In genomic region chr17:4559139-4559791, GRCh38 we compare ENCODE assay signal across 26 cellular contexts. TPM values are rescaled to one million over a fixed set of nuclear protein-coding genes. Genes with fewer than 3 reads are reported as not detected.
DNase-seq lines count a peak whose midpoint lies in the region; ATAC-seq, FAIRE-seq and TF ChIP-seq lines count a peak whose summit lies in the region.
"Had no signal": no experiment of that assay in that cellular context is flagged by ENCODE, and none has a peak within 500 bp of the region (broad histone marks: within the 10 kb centered on the region; RNA-seq: fewer than 3 reads in every experiment).

No MANE protein-coding gene starts in this region.

- H3K79me1 ChIP-seq in H1 (ENCODE audit: low read depth, low read length) = peaks cover 5% of the 10 kb centered on the region; the same call in 1 of the 2 replicates

- TF ChIP-seq CTCF in left ventricle myocardium inferior (IDR thresholded peaks at IDR 0.05; ENCODE audit: borderline replicate concordance) = no peak
- no peak for TF ChIP-seq CTCF in H1 (IDR thresholded peaks at IDR 0.05; ENCODE audit: control extremely low read depth in 1 of 3, insufficient read depth in 1 of 3, low read depth in 1 of 3, low read length in 3 of 3)
- TF ChIP-seq CTCF in transverse colon (IDR thresholded peaks at IDR 0.05) = no peak

- H3K79me2 ChIP-seq in H1 (ENCODE audit: control insufficient read depth in 1 of 2, insufficient read depth in 2 of 2, low read length in 2 of 2) = peaks cover 0 to 9% of the 10 kb centered on the region in 2 experiments; a peak in 3 of 4 replicates

- H4K8ac ChIP-seq in H1 (ENCODE audit: extremely low read depth, insufficient read depth, low read length) = no peak overlapping the region

- H3K56ac ChIP-seq in H1 (replicated peaks; ENCODE audit: insufficient read length, low read depth, low read length) = no peak overlapping the region

- no peak overlapping the region for H4K91ac ChIP-seq in H1 (replicated peaks; ENCODE audit: insufficient read length, low read length)

- no peak overlapping the region for H3K4ac ChIP-seq in H1 (replicated peaks; ENCODE audit: insufficient read length, low read depth, low read length)

- TF ChIP-seq POLR2A in H1 (IDR thresholded peaks at IDR 0.05; ENCODE audit: control extremely low read depth in 1 of 2, low read depth in 2 of 2, low read length in 2 of 2) = no peak
- TF ChIP-seq POLR2A in transverse colon (IDR thresholded peaks at IDR 0.05) = no peak
- TF ChIP-seq POLR2A in erythroblast (IDR thresholded peaks at IDR 0.05; ENCODE audit: low read length) = no peak

- H3K4me2 ChIP-seq in H1 (ENCODE audit: insufficient read depth in 1 of 2, low read depth in 2 of 2, low read length in 2 of 2) = no peak overlapping the region
- H3K4me2 ChIP-seq: neural progenitor cell had no signal

- no peak overlapping the region for H3K23ac ChIP-seq in H1 (ENCODE audit: insufficient read length)

- DNase-seq in left ventricle myocardium superior (peak; percentile 30), left ventricle myocardium inferior (no peak), H1 (ENCODE audit: low read depth in 1 of 2, low spot score in 2 of 2) (no peak), transverse colon (peak; percentile 51), erythroblast (lab: John Stamatoyannopoulos, UW) (no peak)
- DNase-seq: activated CD4-positive, alpha-beta T cell treated with anti-CD3 and anti-CD28 coated beads, Interleukin-2, amount 10 ng/mL, durations not matched to agents 7 days and 5 days; BE2C; Caco-2; GOT3; IMR-90; midbrain; NCI-H1417; NCI-H2107; NCI-H510A had no signal

- TF ChIP-seq RAD21 in H1 (IDR thresholded peaks at IDR 0.05 in 1 of 2, conservative IDR thresholded peaks at IDR 0.05 in 1 of 2; ENCODE audit: low read depth in 2 of 2, low read length in 2 of 2) = no peak

- H2BK120ac ChIP-seq in H1 (replicated peaks; ENCODE audit: low read depth, low read length) = no peak overlapping the region

- H3K9me3 ChIP-seq in left ventricle myocardium inferior (replicated peaks) (no peaks in the 10 kb centered on the region), H1 (ENCODE audit: insufficient read depth in 2 of 2, low read depth in 1 of 2, low read length in 1 of 2) (no peaks in the 10 kb centered on the region), mucosa of stomach (ENCODE audit: control insufficient read depth, low read length) (no peaks in the 10 kb centered on the region), transverse colon (no peaks in the 10 kb centered on the region)
- H3K9me3 ChIP-seq: BE2C, Caco-2 had no signal

- FAIRE-seq in H1 (lab: Jason Lieb, UNC) = no peak
- FAIRE-seq: astrocyte had no signal

- no peaks in the 10 kb centered on the region for H4K20me1 ChIP-seq in H1 (replicated peaks in 1 of 2; ENCODE audit: control insufficient read depth in 1 of 2, insufficient read depth in 2 of 2, low read length in 2 of 2)

- H2AFZ ChIP-seq in H1 (ENCODE audit: low read length) = no peak overlapping the region
- H2AFZ ChIP-seq: neural progenitor cell had no signal

- TF ChIP-seq EP300 in H1 (IDR thresholded peaks at IDR 0.05; ENCODE audit: borderline replicate concordance in 1 of 2, low read depth in 2 of 2, low read length in 2 of 2) (no peak), transverse colon (IDR thresholded peaks at IDR 0.05; ENCODE audit: low read depth) (no peak)

- peaks cover 11% of the 10 kb centered on the region; the same call in 1 of the 2 replicates for H3K23me2 ChIP-seq in H1 (ENCODE audit: low read depth, low read length)

- H3K36me3 ChIP-seq in left ventricle myocardium inferior = no peaks in the 10 kb centered on the region
- no peaks in the 10 kb centered on the region for H3K36me3 ChIP-seq in H1 (ENCODE audit: control insufficient read depth in 2 of 4, insufficient read depth in 4 of 4, low read length in 3 of 4)
- no peaks in the 10 kb centered on the region for H3K36me3 ChIP-seq in mucosa of stomach (ENCODE audit: control insufficient read depth, insufficient read depth, low read length)
- H3K36me3 ChIP-seq in transverse colon = no peaks in the 10 kb centered on the region
- H3K36me3 ChIP-seq: BE2C, neural progenitor cell had no signal

- no peak overlapping the region for H2BK15ac ChIP-seq in H1 (ENCODE audit: low read length)

- CTCF ChIA-PET in H1 (lab: Charles Lee; ENCODE audit: partially characterized antibody) = interaction anchor here (0.6 to 4.1 kb wide), 7 partner anchors 8 to 119 kb away, joined by 3 to 32 read pairs (median 3); no protein-coding TSS in a partner anchor

- no peak overlapping the region for H3K18ac ChIP-seq in H1 (ENCODE audit: extremely low read depth, low read length)

- no peak overlapping the region for H4K5ac ChIP-seq in H1 (ENCODE audit: insufficient read length, low read depth, low read length)

- H3K27ac ChIP-seq in left ventricle myocardium inferior (replicated peaks) (no peak overlapping the region), H1 (ENCODE audit: low read depth, low read length) (no peak overlapping the region), transverse colon (peak overlapping the region; percentile 84 to 91 (median 86))
- H3K27ac ChIP-seq: neural progenitor cell, VCaP had no signal

- WGBS in H1 (ENCODE audit: extremely low coverage in 1 of 2, insufficient coverage in 1 of 2, insufficient read length in 1 of 2, insufficient replicate concordance in 2 of 2, low coverage in 1 of 2, low lambda C conversion rate in 2 of 2, missing lambda C conversion rate in 1 of 2), 2 experiments = 95% methylated on average over 17 of the region's 17 CpGs; no CpG with 5 or more reads in 1 of the 2 experiments
- WGBS in transverse colon (ENCODE audit: low coverage in 1 of 2), 2 donors = 57 to 60% methylated on average over 1 to 11 of the region's 17 CpGs

- no peak overlapping the region for H2BK12ac ChIP-seq in H1 (ENCODE audit: low read depth, low read length)

- no peaks in the 10 kb centered on the region for H3K27me3 ChIP-seq in left ventricle myocardium inferior (ENCODE audit: low read depth)
- H3K27me3 ChIP-seq in H1 (replicated peaks in 1 of 4; ENCODE audit: control insufficient read depth in 3 of 4, extremely low read depth in 1 of 4, insufficient read depth in 3 of 4, low read length in 3 of 4) = no peaks in the 10 kb centered on the region
- H3K27me3 ChIP-seq in mucosa of stomach (ENCODE audit: control insufficient read depth, insufficient read depth, low read length) = no peaks in the 10 kb centered on the region
- H3K27me3 ChIP-seq in transverse colon = no peaks in the 10 kb centered on the region
- H3K27me3 ChIP-seq: BE2C had no signal

- peaks cover 39% of the 10 kb centered on the region for H3K4me1 ChIP-seq in left ventricle myocardium inferior
- peaks cover 7 to 15% (median 9%) of the 10 kb centered on the region in 4 experiments; a peak in 6 of 7 replicates for H3K4me1 ChIP-seq in H1 (replicated peaks in 1 of 4; ENCODE audit: control insufficient read depth in 3 of 4, insufficient read depth in 4 of 4, low read length in 3 of 4)
- H3K4me1 ChIP-seq in mucosa of stomach (ENCODE audit: control insufficient read depth, insufficient read depth, low read length) = peaks cover 37% of the 10 kb centered on the region
- peaks cover 12 to 46% (median 43%) of the 10 kb centered on the region in 4 donors for H3K4me1 ChIP-seq in transverse colon
- H3K4me1 ChIP-seq: BE2C, Caco-2 had no signal

- H2BK5ac ChIP-seq in H1 (ENCODE audit: low read depth, low read length) = peak overlapping the region; percentile 18; the same call in 1 of the 2 replicates

- H3K4me3 ChIP-seq in left ventricle myocardium inferior = no peak overlapping the region
- H3K4me3 ChIP-seq in H1 (ENCODE audit: extremely low read depth in 1 of 4, insufficient read depth in 2 of 4, low read depth in 3 of 4, low read length in 4 of 4) = no peak overlapping the region
- peak overlapping the region; percentile 54 for H3K4me3 ChIP-seq in mucosa of stomach (ENCODE audit: low read length)
- peak overlapping the region; percentile 28 to 55 (median 40) for H3K4me3 ChIP-seq in transverse colon
- H3K4me3 ChIP-seq: neural progenitor cell had no signal

- ATAC-seq in left ventricle myocardium superior (no peak), HG03457 (IDR thresholded peaks at IDR 0.05; ENCODE audit: unreplicated experiment) (no peak), GM19328 (IDR thresholded peaks at IDR 0.05; ENCODE audit: unreplicated experiment) (no peak)
- ATAC-seq: activated naive CD4-positive, alpha-beta T cell treated with anti-CD3 and anti-CD28 coated beads, Interleukin-2, amount 50 U/mL, for 72 hours; Panc1 had no signal

- H3K14ac ChIP-seq in H1 (ENCODE audit: insufficient read length) = no peak overlapping the region

- intact Hi-C loops in left ventricle myocardium superior (cut with micrococcal nuclease) (no loop called here), left ventricle myocardium inferior (cut with micrococcal nuclease) (no loop called here), transverse colon (cut with DNase I; ENCODE audit: low total_unique reads) (no loop called here)

- no peak overlapping the region for H2AK5ac ChIP-seq in H1 (ENCODE audit: low read depth, low read length)

- in situ Hi-C loops in transverse colon (cut with MboI; ENCODE audit: low pct_ligation_motif_present in 1 of 4, low pct_unique_long_range_greater_than_20kb in 1 of 4, low sequenced_read_pairs in 3 of 4) = no loop called here

- POLR2A ChIA-PET in H1 (lab: Charles Lee; ENCODE audit: partially characterized antibody) = interaction anchor here (32.8 kb wide), 1 partner anchor 30 kb away, joined by 546 read pairs; no protein-coding TSS in a partner anchor

- no peak overlapping the region for H3K9ac ChIP-seq in H1 (replicated peaks in 1 of 4; ENCODE audit: extremely low read depth in 1 of 4, low read depth in 3 of 4, low read length in 3 of 4)
- H3K9ac ChIP-seq in mucosa of stomach (ENCODE audit: low read length) = peak overlapping the region; percentile 83
- H3K9ac ChIP-seq: neural progenitor cell had no signal

- no peak overlapping the region for H2BK20ac ChIP-seq in H1 (ENCODE audit: low read length)

RNA-seq across cellular contexts. Expression of gene GGT6, which starts 1.1 kb away (rescaled TPM):
- total RNA-seq in left ventricle myocardium superior = 0.22 TPM
- total RNA-seq in left ventricle myocardium inferior = not detected
- not detected in 2 replicates for total RNA-seq in H1 (2021; fragmentation: NEBNext Ultra II Directional; extraction: Animal tissue kit (Norgen Biotek cat#: 25700))
- polyA plus RNA-seq in H1 (2011; rRNA removed) = 0.18 and 0.30 TPM in 2 replicates
- 0.16 TPM for polyA plus RNA-seq in H1 (2011; cell fraction: cytosol; rRNA removed)
- 0.04 TPM for polyA plus RNA-seq in H1 (2011; cell fraction: nucleus; rRNA removed)
- polyA plus RNA-seq in H1 (2012, experiment 1 of 2) = 0.11 to 0.15 TPM in 2 of 4 replicates, not detected in the others
- not detected for polyA plus RNA-seq in H1 (2012, experiment 2 of 2)
- 0.02 TPM for polyA plus RNA-seq in H1 (2013, experiment 1 of 2)
- polyA plus RNA-seq in H1 (2013, experiment 2 of 2) = 0.07 TPM
- 0.09 TPM in 1 of 2 replicates, not detected in the other for polyA minus RNA-seq in H1 (2011; rRNA and poly(A)+ RNA removed)
- not detected for polyA minus RNA-seq in H1 (2011; cell fraction: cytosol; rRNA and poly(A)+ RNA removed)
- polyA minus RNA-seq in H1 (2011; cell fraction: nucleus; rRNA and poly(A)+ RNA removed) = 0.90 TPM
- 100 to 1,000 TPM; 214 to 308 (median 283) TPM for total RNA-seq in transverse colon
- total RNA-seq: A673; activated CD4-positive, alpha-beta T cell treated with anti-CD3 and anti-CD28 coated beads, Interleukin-2, amount 10 ng/mL, durations not matched to agents 7 days and 5 days; activated naive CD4-positive, alpha-beta T cell treated with anti-CD3 and anti-CD28 coated beads, Interleukin-2, amount 50 U/mL, for 72 hours; astrocyte; Caco-2; cerebellum; IMR-90; SK-MEL-5; T-helper 2 cell treated with Interferon-gamma antibody and Interleukin-4, amounts not matched to agents 100 ng/mL and 5 ng/mL, for 36 hours had no signal
- polyA plus RNA-seq: IMR-90 had no signal

RNA-seq across cellular contexts. Expression of gene MYBBP1A, which starts 4.1 kb away (rescaled TPM):
- total RNA-seq in left ventricle myocardium superior (18.5 TPM), left ventricle myocardium inferior (21.3 TPM), transverse colon (100 to 1,000 TPM in 2 of 4 donors, 10 to 100 TPM in 2; 25.4 to 148 (median 81.5) TPM)
- total RNA-seq in H1 (2021; fragmentation: NEBNext Ultra II Directional; extraction: Animal tissue kit (Norgen Biotek cat#: 25700)) = 151 and 153 TPM in 2 replicates
- 46.8 and 79.9 TPM in 2 replicates for polyA plus RNA-seq in H1 (2011; rRNA removed)
- 58.4 TPM for polyA plus RNA-seq in H1 (2011; cell fraction: cytosol; rRNA removed)
- 266 TPM for polyA plus RNA-seq in H1 (2011; cell fraction: nucleus; rRNA removed)
- 98.7 to 125 TPM (median 120 TPM) in 4 replicates for polyA plus RNA-seq in H1 (2012, experiment 1 of 2)
- polyA plus RNA-seq in H1 (2012, experiment 2 of 2) = 114 TPM
- 74.0 TPM for polyA plus RNA-seq in H1 (2013, experiment 1 of 2)
- 63.6 TPM for polyA plus RNA-seq in H1 (2013, experiment 2 of 2)
- 87.5 and 109 TPM in 2 replicates for polyA minus RNA-seq in H1 (2011; rRNA and poly(A)+ RNA removed)
- 88.4 TPM for polyA minus RNA-seq in H1 (2011; cell fraction: cytosol; rRNA and poly(A)+ RNA removed)
- polyA minus RNA-seq in H1 (2011; cell fraction: nucleus; rRNA and poly(A)+ RNA removed) = 116 TPM

RNA-seq across cellular contexts. Expression of gene SMTNL2, which starts 25.1 kb away (rescaled TPM):
- 47.4 TPM for total RNA-seq in left ventricle myocardium superior
- total RNA-seq in left ventricle myocardium inferior = 33.4 TPM
- 3.7 and 4.5 TPM in 2 replicates for total RNA-seq in H1 (2021; fragmentation: NEBNext Ultra II Directional; extraction: Animal tissue kit (Norgen Biotek cat#: 25700))
- polyA plus RNA-seq in H1 (2011; rRNA removed) = 3.6 and 4.6 TPM in 2 replicates
- 3.4 TPM for polyA plus RNA-seq in H1 (2011; cell fraction: cytosol; rRNA removed)
- 4.5 TPM for polyA plus RNA-seq in H1 (2011; cell fraction: nucleus; rRNA removed)
- 3.3 to 6.3 TPM (median 4.1 TPM) in 4 replicates for polyA plus RNA-seq in H1 (2012, experiment 1 of 2)
- 4.5 TPM for polyA plus RNA-seq in H1 (2012, experiment 2 of 2)
- 2.9 TPM for polyA plus RNA-seq in H1 (2013, experiment 1 of 2)
- polyA plus RNA-seq in H1 (2013, experiment 2 of 2) = 2.2 TPM
- polyA minus RNA-seq in H1 (2011; rRNA and poly(A)+ RNA removed) = 3.0 and 3.1 TPM in 2 replicates
- 4.0 TPM for polyA minus RNA-seq in H1 (2011; cell fraction: cytosol; rRNA and poly(A)+ RNA removed)
- polyA minus RNA-seq in H1 (2011; cell fraction: nucleus; rRNA and poly(A)+ RNA removed) = 2.3 TPM
- total RNA-seq in transverse colon = under 1 TPM in 3 of 4 donors, not detected in 1; 0.16 to 0.96 (median 0.40) TPM
- total RNA-seq: A673; activated CD4-positive, alpha-beta T cell treated with anti-CD3 and anti-CD28 coated beads, Interleukin-2, amount 10 ng/mL, durations not matched to agents 7 days and 5 days; activated naive CD4-positive, alpha-beta T cell treated with anti-CD3 and anti-CD28 coated beads, Interleukin-2, amount 50 U/mL, for 72 hours; IMR-90; T-helper 2 cell treated with Interferon-gamma antibody and Interleukin-4, amounts not matched to agents 100 ng/mL and 5 ng/mL, for 36 hours had no signal
- polyA plus RNA-seq: IMR-90 had no signal

Comparison
In these comparisons a context has a peak if more than half of its experiments do, and no peak if none do; other contexts are left out.
1. DNase-seq: peak in left ventricle myocardium superior (single experiment) and transverse colon (single experiment); none in left ventricle myocardium inferior (single experiment), H1 (0 of 2) and erythroblast (0 of 2).
2. H3K27ac ChIP-seq: peak in transverse colon (4 of 4); none in left ventricle myocardium inferior (single experiment) and H1 (single experiment).
3. H3K4me3 ChIP-seq: peak in mucosa of stomach (single experiment) and transverse colon (4 of 4); none in left ventricle myocardium inferior (single experiment) and H1 (0 of 4).
4. RNA of gene GGT6, which starts 1.1 kb away (total RNA-seq): 214 to 308 TPM in transverse colon; 0.22 TPM in left ventricle myocardium superior (single experiment), not detected in left ventricle myocardium inferior (single experiment) and not detected in H1; every median in the first group is over 100 times any median in the second.